9 cellular contexts compared by ENCODE assay signal in the genomic region with DNA sequence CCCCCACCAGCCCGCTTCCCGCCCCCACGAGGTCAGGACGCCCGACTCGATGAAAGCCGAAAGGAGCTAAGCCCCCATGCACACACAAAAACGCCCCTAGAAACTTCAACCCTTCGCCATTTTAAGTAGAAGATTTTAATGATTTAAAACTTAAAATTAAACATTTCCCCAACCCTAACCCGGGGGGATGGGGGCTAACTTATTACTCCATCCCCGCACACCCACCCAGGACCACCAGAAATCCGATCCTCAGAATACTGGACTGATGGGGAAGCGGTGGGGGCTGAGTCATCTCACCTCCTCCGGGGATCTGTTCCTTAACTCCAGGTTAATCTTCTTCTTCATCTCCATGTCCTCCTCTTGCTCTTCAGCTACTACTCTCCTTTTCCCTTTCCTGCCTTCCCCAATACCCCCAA. TPM values are rescaled to one million over a fixed set of nuclear protein-coding genes. Genes with fewer than 3 reads are reported as not detected.
A peak's percentile ranks its signal among the peaks of the same experiment; 100 is the strongest.
DNase-seq lines count a peak whose midpoint lies in the region; ATAC-seq and TF ChIP-seq lines count a peak whose summit lies in the region.
"Had no signal": no experiment of that assay in that cellular context is flagged by ENCODE, and none has a peak within 500 bp of the region (broad histone marks: within the 10 kb centered on the region; RNA-seq: fewer than 3 reads in every experiment).

No MANE protein-coding gene starts in this region.

- H3K4me2 ChIP-seq in hepatocyte, result peak overlapping the region; percentile 86

- peak overlapping the region; percentile 93 to 95 for H3K9ac ChIP-seq in stomach smooth muscle (ENCODE audit: low read length in 2 of 2)

- H3K4me3 Mint-ChIP-seq in CD4-positive, CD25-positive, alpha-beta regulatory T cell, result no peak overlapping the region
- no peak overlapping the region for H3K4me3 Mint-ChIP-seq in activated T-helper 17 cell treated with anti-CD3 and anti-CD28 coated beads, Interleukin-2, amount 50 U/mL, for 72 hours
- no peak overlapping the region for H3K4me3 Mint-ChIP-seq in nephron progenitor cell

- H3K4me1 ChIP-seq in CD4-positive, CD25-positive, alpha-beta regulatory T cell (ENCODE audit: control insufficient read depth, insufficient read depth, low read length, poor library complexity, severe bottlenecking), result peaks cover 20% of the 10 kb centered on the region
- H3K4me1 ChIP-seq in hepatocyte (ENCODE audit: insufficient read depth) (peaks cover 8% of the 10 kb centered on the region), stomach smooth muscle (ENCODE audit: control insufficient read depth, insufficient read depth, low read length) (peaks cover 13% of the 10 kb centered on the region)

- peak overlapping the region; percentile 34 for H2AFZ ChIP-seq in hepatocyte

- H3K9me2 ChIP-seq in hepatocyte (replicated peaks; ENCODE audit: insufficient read depth), result no peaks in the 10 kb centered on the region

- peak overlapping the region; percentile 98 for H3K27ac ChIP-seq in CD4-positive, CD25-positive, alpha-beta regulatory T cell (ENCODE audit: insufficient read depth, low read length, poor library complexity, severe bottlenecking)
- peak overlapping the region; percentile 92 for H3K27ac ChIP-seq in hepatocyte
- peak overlapping the region; percentile 96 for H3K27ac ChIP-seq in stomach smooth muscle (ENCODE audit: low read length)

- H3K4me1 Mint-ChIP-seq in CD4-positive, CD25-positive, alpha-beta regulatory T cell, result peaks cover 9 to 22% (median 17%) of the 10 kb centered on the region in 4 donors
- peaks cover 5% of the 10 kb centered on the region for H3K4me1 Mint-ChIP-seq in activated T-helper 17 cell treated with anti-CD3 and anti-CD28 coated beads, Interleukin-2, amount 50 U/mL, for 72 hours
- peaks cover 23% of the 10 kb centered on the region for H3K4me1 Mint-ChIP-seq in nephron progenitor cell

- H3K27me3 ChIP-seq in CD4-positive, CD25-positive, alpha-beta regulatory T cell (ENCODE audit: control insufficient read depth, insufficient read depth, low read length), result no peaks in the 10 kb centered on the region
- H3K27me3 ChIP-seq in hepatocyte (no peaks in the 10 kb centered on the region), stomach smooth muscle (ENCODE audit: control insufficient read depth in 1 of 2, insufficient read depth in 2 of 2, low read length in 2 of 2) (no peaks in the 10 kb centered on the region)

- peaks cover 37% of the 10 kb centered on the region for H3K79me2 ChIP-seq in hepatocyte

- no peak for ATAC-seq in CD4-positive, CD25-positive, alpha-beta regulatory T cell (ENCODE audit: low read depth in 2 of 2)
- ATAC-seq in HG03159 (IDR thresholded peaks at IDR 0.05; ENCODE audit: unreplicated experiment), result peak; percentile 1
- ATAC-seq in activated T-helper 17 cell treated with anti-CD3 and anti-CD28 coated beads, Interleukin-2, amount 50 U/mL, for 72 hours (replicated peaks), result peak; percentile 4
- no peak for ATAC-seq in HG02623 (IDR thresholded peaks at IDR 0.05; ENCODE audit: unreplicated experiment)

- H3K36me3 ChIP-seq in CD4-positive, CD25-positive, alpha-beta regulatory T cell (ENCODE audit: control insufficient read depth, insufficient read depth, low read length), result peaks cover under 1% of the 10 kb centered on the region
- H3K36me3 ChIP-seq in hepatocyte (replicated peaks; ENCODE audit: insufficient read depth, low read depth), result no peaks in the 10 kb centered on the region
- no peaks in the 10 kb centered on the region for H3K36me3 ChIP-seq in stomach smooth muscle (ENCODE audit: control insufficient read depth in 2 of 2, insufficient read depth in 2 of 2, low read length in 2 of 2)

- peak overlapping the region; percentile 99 for H3K4me3 ChIP-seq in CD4-positive, CD25-positive, alpha-beta regulatory T cell (ENCODE audit: low read depth, low read length)
- H3K4me3 ChIP-seq in hepatocyte (peak overlapping the region; percentile 30), stomach smooth muscle (ENCODE audit: low read length in 2 of 2) (peak overlapping the region; percentile 86 to 92)

- H3K9me3 Mint-ChIP-seq in CD4-positive, CD25-positive, alpha-beta regulatory T cell, result no peaks in the 10 kb centered on the region
- H3K9me3 Mint-ChIP-seq in activated T-helper 17 cell treated with anti-CD3 and anti-CD28 coated beads, Interleukin-2, amount 50 U/mL, for 72 hours, result no peaks in the 10 kb centered on the region
- no peaks in the 10 kb centered on the region for H3K9me3 Mint-ChIP-seq in nephron progenitor cell

- no peaks in the 10 kb centered on the region for H3K9me3 ChIP-seq in CD4-positive, CD25-positive, alpha-beta regulatory T cell (ENCODE audit: control insufficient read depth in 2 of 2, low read length in 2 of 2)
- H3K9me3 ChIP-seq in hepatocyte (ENCODE audit: low read depth), result no peaks in the 10 kb centered on the region
- H3K9me3 ChIP-seq in stomach smooth muscle (ENCODE audit: control insufficient read depth in 2 of 2, low read length in 2 of 2), result no peaks in the 10 kb centered on the region

- no peaks in the 10 kb centered on the region for H3K27me3 Mint-ChIP-seq in CD4-positive, CD25-positive, alpha-beta regulatory T cell
- no peaks in the 10 kb centered on the region for H3K27me3 Mint-ChIP-seq in activated T-helper 17 cell treated with anti-CD3 and anti-CD28 coated beads, Interleukin-2, amount 50 U/mL, for 72 hours
- peaks cover 9% of the 10 kb centered on the region for H3K27me3 Mint-ChIP-seq in nephron progenitor cell (ENCODE audit: low read depth, poor library complexity)

- WGBS in hepatocyte (ENCODE audit: low lambda C conversion rate, missing lambda C conversion rate), result 0% methylated on average over 7 of the region's 14 CpGs

- peak in 2 of 3 donors; percentile 21 to 42 for DNase-seq in CD4-positive, CD25-positive, alpha-beta regulatory T cell
- DNase-seq in hepatocyte (ENCODE audit: low spot score), result peak; percentile 23
- no peak for DNase-seq in nephron progenitor cell
- no peak for DNase-seq in SW 1271 (lab: John Stamatoyannopoulos, UW)

- peaks cover 5% of the 10 kb centered on the region for H3K36me3 Mint-ChIP-seq in CD4-positive, CD25-positive, alpha-beta regulatory T cell
- peaks cover 43% of the 10 kb centered on the region for H3K36me3 Mint-ChIP-seq in activated T-helper 17 cell treated with anti-CD3 and anti-CD28 coated beads, Interleukin-2, amount 50 U/mL, for 72 hours (ENCODE audit: low read depth)
- H3K36me3 Mint-ChIP-seq in nephron progenitor cell (ENCODE audit: low read depth), result peaks cover 16% of the 10 kb centered on the region

- TF ChIP-seq CTCF in hepatocyte (IDR thresholded peaks at IDR 0.05; ENCODE audit: poor library complexity), result no peak
- TF ChIP-seq CTCF in nephron progenitor cell (IDR thresholded peaks at IDR 0.05), result no peak

- H4K20me1 ChIP-seq in hepatocyte (ENCODE audit: insufficient read depth, poor library complexity, severe bottlenecking), result no peaks in the 10 kb centered on the region

- no peak overlapping the region for H3K27ac Mint-ChIP-seq in CD4-positive, CD25-positive, alpha-beta regulatory T cell
- H3K27ac Mint-ChIP-seq in activated T-helper 17 cell treated with anti-CD3 and anti-CD28 coated beads, Interleukin-2, amount 50 U/mL, for 72 hours, result no peak overlapping the region
- no peak overlapping the region for H3K27ac Mint-ChIP-seq in nephron progenitor cell

RNA-seq across cellular contexts. Expression of gene ANP32E, which starts 0.5 kb away (rescaled TPM):
- 51.5 TPM for total RNA-seq in CD4-positive, CD25-positive, alpha-beta regulatory T cell
- polyA plus RNA-seq in CD4-positive, CD25-positive, alpha-beta regulatory T cell, result 10 to 100 TPM; 53.3 to 73.4 (median 58.3) TPM
- 100 to 1,000 TPM; 162 to 166 TPM for total RNA-seq in activated T-helper 17 cell treated with anti-CD3 and anti-CD28 coated beads, Interleukin-2, amount 50 U/mL, for 72 hours
- 18.2 and 26.1 TPM in 2 replicates for total RNA-seq in hepatocyte
- polyA plus RNA-seq in hepatocyte, result 20.0 and 21.5 TPM in 2 replicates

RNA-seq across cellular contexts. Expression of gene CA14, which starts 22.1 kb away (rescaled TPM):
- total RNA-seq in CD4-positive, CD25-positive, alpha-beta regulatory T cell, result not detected
- under 1 TPM; 0.68 to 0.97 (median 0.71) TPM for polyA plus RNA-seq in CD4-positive, CD25-positive, alpha-beta regulatory T cell
- not detected for total RNA-seq in activated T-helper 17 cell treated with anti-CD3 and anti-CD28 coated beads, Interleukin-2, amount 50 U/mL, for 72 hours
- 2.4 and 4.6 TPM in 2 replicates for total RNA-seq in hepatocyte
- polyA plus RNA-seq in hepatocyte, result 6.0 and 7.3 TPM in 2 replicates
- total RNA-seq: pulmonary artery endothelial cell had no signal

RNA-seq across cellular contexts. Expression of gene APH1A, which starts 33.4 kb away (rescaled TPM):
- total RNA-seq in CD4-positive, CD25-positive, alpha-beta regulatory T cell, result 119 TPM
- 10 to 100 TPM; 74.0 to 85.0 (median 76.9) TPM for polyA plus RNA-seq in CD4-positive, CD25-positive, alpha-beta regulatory T cell
- total RNA-seq in activated T-helper 17 cell treated with anti-CD3 and anti-CD28 coated beads, Interleukin-2, amount 50 U/mL, for 72 hours, result 100 to 1,000 TPM in 1 of 2 donors, 10 to 100 TPM in 1; 96.3 to 149 TPM
- total RNA-seq in hepatocyte, result 145 and 148 TPM in 2 replicates
- polyA plus RNA-seq in hepatocyte, result 52.1 and 54.1 TPM in 2 replicates

RNA-seq across cellular contexts. Expression of gene C1orf54, which starts 37.1 kb away (rescaled TPM):
- 4.6 TPM for total RNA-seq in CD4-positive, CD25-positive, alpha-beta regulatory T cell
- 1 to 10 TPM; 2.0 to 6.4 (median 3.5) TPM for polyA plus RNA-seq in CD4-positive, CD25-positive, alpha-beta regulatory T cell
- 1 to 10 TPM; 1.4 to 3.6 TPM for total RNA-seq in activated T-helper 17 cell treated with anti-CD3 and anti-CD28 coated beads, Interleukin-2, amount 50 U/mL, for 72 hours
- 11.3 and 15.4 TPM in 2 replicates for total RNA-seq in hepatocyte
- polyA plus RNA-seq in hepatocyte, result 7.2 and 16.5 TPM in 2 replicates

RNA-seq across cellular contexts. Expression of gene CIART, which starts 46.9 kb away (rescaled TPM):
- 2.2 TPM for total RNA-seq in CD4-positive, CD25-positive, alpha-beta regulatory T cell
- 1 to 10 TPM in 2 of 4 donors, under 1 TPM in 2; 0.56 to 1.3 (median 0.91) TPM for polyA plus RNA-seq in CD4-positive, CD25-positive, alpha-beta regulatory T cell
- 10 to 100 TPM in 1 of 2 donors, 1 to 10 TPM in 1; 3.7 to 12.4 TPM for total RNA-seq in activated T-helper 17 cell treated with anti-CD3 and anti-CD28 coated beads, Interleukin-2, amount 50 U/mL, for 72 hours
- total RNA-seq in hepatocyte, result 1.8 and 3.6 TPM in 2 replicates
- polyA plus RNA-seq in hepatocyte, result 4.4 and 7.1 TPM in 2 replicates

Comparison
In these comparisons a context has a peak if more than half of its experiments do, and no peak if none do; other contexts are left out.
1. ATAC-seq: peak in HG03159 (single experiment) and activated T-helper 17 cell treated with anti-CD3 and anti-CD28 coated beads, Interleukin-2, amount 50 U/mL, for 72 hours (single experiment); none in CD4-positive, CD25-positive, alpha-beta regulatory T cell (0 of 2) and HG02623 (single experiment).
2. DNase-seq: peak in CD4-positive, CD25-positive, alpha-beta regulatory T cell (2 of 3) and hepatocyte (single experiment); none in nephron progenitor cell (single experiment) and SW 1271 (0 of 2).
3. H3K4me3 ChIP-seq: peak in every context shown above with its lines; median percentile 99 in CD4-positive, CD25-positive, alpha-beta regulatory T cell; 89 in stomach smooth muscle; 30 in hepatocyte.
4. Peak in every context shown above with its lines, with median percentiles within 50 percentile points of each other: H3K27ac ChIP-seq.